Comparison of ENCODE assay signal across 1 cellular context in the genomic region with DNA sequence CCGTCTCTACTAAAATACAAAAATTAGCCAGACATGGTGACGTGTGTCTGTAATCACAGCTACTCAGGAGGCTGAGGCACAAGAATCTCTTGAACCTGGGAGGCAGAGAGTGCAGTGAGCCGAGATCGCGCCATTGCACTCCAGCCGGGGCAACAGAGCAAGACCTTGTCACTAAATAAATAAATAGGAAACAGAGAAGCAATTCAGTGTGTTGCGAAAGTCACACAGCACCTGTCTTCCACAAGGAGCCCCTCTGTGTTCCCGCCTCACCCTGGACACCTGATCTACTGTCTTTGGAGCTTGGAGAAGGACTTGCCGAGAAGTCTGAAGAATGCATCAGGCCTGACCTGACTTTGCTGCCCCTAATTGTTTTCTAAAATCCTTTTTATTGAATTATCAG.
TF ChIP-seq lines count a peak whose summit lies in the region.

No MANE protein-coding gene starts in this region.

TF ChIP-seq in HepG2, 621 proteins besides CTCF, POLR2A, EP300 and RAD21 (continued from another document):
- TF ChIP-seq, protein P1, sequence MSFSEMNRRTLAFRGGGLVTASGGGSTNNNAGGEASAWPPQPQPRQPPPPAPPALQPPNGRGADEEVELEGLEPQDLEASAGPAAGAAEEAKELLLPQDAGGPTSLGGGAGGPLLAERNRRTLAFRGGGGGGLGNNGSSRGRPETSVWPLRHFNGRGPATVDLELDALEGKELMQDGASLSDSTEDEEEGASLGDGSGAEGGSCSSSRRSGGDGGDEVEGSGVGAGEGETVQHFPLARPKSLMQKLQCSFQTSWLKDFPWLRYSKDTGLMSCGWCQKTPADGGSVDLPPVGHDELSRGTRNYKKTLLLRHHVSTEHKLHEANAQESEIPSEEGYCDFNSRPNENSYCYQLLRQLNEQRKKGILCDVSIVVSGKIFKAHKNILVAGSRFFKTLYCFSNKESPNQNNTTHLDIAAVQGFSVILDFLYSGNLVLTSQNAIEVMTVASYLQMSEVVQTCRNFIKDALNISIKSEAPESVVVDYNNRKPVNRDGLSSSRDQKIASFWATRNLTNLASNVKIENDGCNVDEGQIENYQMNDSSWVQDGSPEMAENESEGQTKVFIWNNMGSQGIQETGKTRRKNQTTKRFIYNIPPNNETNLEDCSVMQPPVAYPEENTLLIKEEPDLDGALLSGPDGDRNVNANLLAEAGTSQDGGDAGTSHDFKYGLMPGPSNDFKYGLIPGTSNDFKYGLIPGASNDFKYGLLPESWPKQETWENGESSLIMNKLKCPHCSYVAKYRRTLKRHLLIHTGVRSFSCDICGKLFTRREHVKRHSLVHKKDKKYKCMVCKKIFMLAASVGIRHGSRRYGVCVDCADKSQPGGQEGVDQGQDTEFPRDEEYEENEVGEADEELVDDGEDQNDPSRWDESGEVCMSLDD (CRISPR knock-in tag; IDR thresholded peaks at IDR 0.05; ENCODE audit: borderline replicate concordance): no peak
- TF ChIP-seq, protein P2, sequence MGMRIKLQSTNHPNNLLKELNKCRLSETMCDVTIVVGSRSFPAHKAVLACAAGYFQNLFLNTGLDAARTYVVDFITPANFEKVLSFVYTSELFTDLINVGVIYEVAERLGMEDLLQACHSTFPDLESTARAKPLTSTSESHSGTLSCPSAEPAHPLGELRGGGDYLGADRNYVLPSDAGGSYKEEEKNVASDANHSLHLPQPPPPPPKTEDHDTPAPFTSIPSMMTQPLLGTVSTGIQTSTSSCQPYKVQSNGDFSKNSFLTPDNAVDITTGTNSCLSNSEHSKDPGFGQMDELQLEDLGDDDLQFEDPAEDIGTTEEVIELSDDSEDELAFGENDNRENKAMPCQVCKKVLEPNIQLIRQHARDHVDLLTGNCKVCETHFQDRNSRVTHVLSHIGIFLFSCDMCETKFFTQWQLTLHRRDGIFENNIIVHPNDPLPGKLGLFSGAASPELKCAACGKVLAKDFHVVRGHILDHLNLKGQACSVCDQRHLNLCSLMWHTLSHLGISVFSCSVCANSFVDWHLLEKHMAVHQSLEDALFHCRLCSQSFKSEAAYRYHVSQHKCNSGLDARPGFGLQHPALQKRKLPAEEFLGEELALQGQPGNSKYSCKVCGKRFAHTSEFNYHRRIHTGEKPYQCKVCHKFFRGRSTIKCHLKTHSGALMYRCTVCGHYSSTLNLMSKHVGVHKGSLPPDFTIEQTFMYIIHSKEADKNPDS (CRISPR knock-in tag; IDR thresholded peaks at IDR 0.05): no peak
- no peak for TF ChIP-seq ZIK1 (CRISPR knock-in tag; IDR thresholded peaks at IDR 0.05; ENCODE audit: borderline replicate concordance, low read depth)
- TF ChIP-seq RELA (CRISPR knock-in tag; IDR thresholded peaks at IDR 0.05): no peak
- no peak for TF ChIP-seq ZNF674 (CRISPR knock-in tag; IDR thresholded peaks at IDR 0.05; ENCODE audit: low read depth)
- no peak for TF ChIP-seq SRSF4 (IDR thresholded peaks at IDR 0.05; ENCODE audit: low read depth, low read length, poor library complexity, severe bottlenecking)
- TF ChIP-seq ZNF33B (CRISPR knock-in tag; IDR thresholded peaks at IDR 0.05): no peak
- TF ChIP-seq SAP130 (CRISPR knock-in tag; IDR thresholded peaks at IDR 0.05; ENCODE audit: low read depth): no peak
- TF ChIP-seq ZNF530 (CRISPR knock-in tag; IDR thresholded peaks at IDR 0.05; ENCODE audit: low read depth): no peak
- TF ChIP-seq ZZZ3 (CRISPR knock-in tag; IDR thresholded peaks at IDR 0.05; ENCODE audit: borderline replicate concordance): no peak
- TF ChIP-seq MATR3 (CRISPR knock-in tag; IDR thresholded peaks at IDR 0.05): no peak
- no peak for TF ChIP-seq PCBP1 (IDR thresholded peaks at IDR 0.05; ENCODE audit: borderline replicate concordance, low read depth, low read length)
- TF ChIP-seq, protein P3, sequence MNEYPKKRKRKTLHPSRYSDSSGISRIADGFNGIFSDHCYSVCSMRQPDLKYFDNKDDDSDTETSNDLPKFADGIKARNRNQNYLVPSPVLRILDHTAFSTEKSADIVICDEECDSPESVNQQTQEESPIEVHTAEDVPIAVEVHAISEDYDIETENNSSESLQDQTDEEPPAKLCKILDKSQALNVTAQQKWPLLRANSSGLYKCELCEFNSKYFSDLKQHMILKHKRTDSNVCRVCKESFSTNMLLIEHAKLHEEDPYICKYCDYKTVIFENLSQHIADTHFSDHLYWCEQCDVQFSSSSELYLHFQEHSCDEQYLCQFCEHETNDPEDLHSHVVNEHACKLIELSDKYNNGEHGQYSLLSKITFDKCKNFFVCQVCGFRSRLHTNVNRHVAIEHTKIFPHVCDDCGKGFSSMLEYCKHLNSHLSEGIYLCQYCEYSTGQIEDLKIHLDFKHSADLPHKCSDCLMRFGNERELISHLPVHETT (CRISPR knock-in tag; conservative IDR thresholded peaks at IDR 0.05): no peak
- TF ChIP-seq ZEB1 (IDR thresholded peaks at IDR 0.05; ENCODE audit: insufficient replicate concordance, low read depth): no peak
- TF ChIP-seq FIP1L1 (IDR thresholded peaks at IDR 0.05; ENCODE audit: borderline replicate concordance, insufficient read depth, low read depth, low read length): no peak
- no peak for TF ChIP-seq XBP1 (CRISPR knock-in tag; IDR thresholded peaks at IDR 0.05)
- TF ChIP-seq ZNF362 (CRISPR knock-in tag; IDR thresholded peaks at IDR 0.05; ENCODE audit: borderline replicate concordance): no peak
- no peak for TF ChIP-seq LCORL (IDR thresholded peaks at IDR 0.05)
- TF ChIP-seq LCORL (CRISPR knock-in tag; IDR thresholded peaks at IDR 0.05): no peak
- no peak for TF ChIP-seq AKAP8 (CRISPR knock-in tag; IDR thresholded peaks at IDR 0.05)
- no peak for TF ChIP-seq ZNF354B (CRISPR knock-in tag; IDR thresholded peaks at IDR 0.05)
- TF ChIP-seq ZNF337 (CRISPR knock-in tag; IDR thresholded peaks at IDR 0.05; ENCODE audit: borderline replicate concordance, low read depth): no peak
- no peak for TF ChIP-seq CC2D1A (CRISPR knock-in tag; IDR thresholded peaks at IDR 0.05)
- TF ChIP-seq, protein P4, sequence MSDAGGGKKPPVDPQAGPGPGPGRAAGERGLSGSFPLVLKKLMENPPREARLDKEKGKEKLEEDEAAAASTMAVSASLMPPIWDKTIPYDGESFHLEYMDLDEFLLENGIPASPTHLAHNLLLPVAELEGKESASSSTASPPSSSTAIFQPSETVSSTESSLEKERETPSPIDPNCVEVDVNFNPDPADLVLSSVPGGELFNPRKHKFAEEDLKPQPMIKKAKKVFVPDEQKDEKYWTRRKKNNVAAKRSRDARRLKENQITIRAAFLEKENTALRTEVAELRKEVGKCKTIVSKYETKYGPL (CRISPR knock-in tag; IDR thresholded peaks at IDR 0.05): no peak
- TF ChIP-seq ZNF44 (CRISPR knock-in tag; IDR thresholded peaks at IDR 0.05): no peak
- TF ChIP-seq SIX4 (CRISPR knock-in tag; IDR thresholded peaks at IDR 0.05): no peak
- TF ChIP-seq NFKBIZ (CRISPR knock-in tag; IDR thresholded peaks at IDR 0.05): no peak
- no peak for TF ChIP-seq ZNF138 (CRISPR knock-in tag; IDR thresholded peaks at IDR 0.05; ENCODE audit: low read depth)
- TF ChIP-seq ZNF670 (CRISPR knock-in tag; IDR thresholded peaks at IDR 0.05; ENCODE audit: borderline replicate concordance): no peak
